Comparison of ENCODE assay signal across 10 cellular contexts in the genomic region with DNA sequence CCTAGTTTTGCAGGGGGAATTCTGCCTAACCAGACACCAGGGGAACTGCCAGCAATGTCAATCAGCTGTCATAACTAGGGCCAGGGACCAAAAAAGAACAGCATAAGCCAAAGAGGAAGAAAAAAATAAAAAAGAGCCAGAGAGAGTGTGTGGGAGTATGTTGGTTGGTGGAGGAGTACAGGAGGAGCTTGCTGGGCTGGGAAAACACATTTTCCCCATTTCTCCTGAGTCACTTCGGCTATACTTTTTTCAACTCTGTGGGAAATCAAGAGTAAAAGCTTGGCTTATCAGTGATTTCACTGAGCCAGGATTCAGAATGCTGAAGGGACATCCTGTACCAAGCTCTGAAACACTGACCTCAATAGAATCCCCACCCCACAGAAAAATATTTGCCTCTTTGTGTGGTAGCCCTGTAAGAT.
DNase-seq lines count a peak whose midpoint lies in the region; ATAC-seq and TF ChIP-seq lines count a peak whose summit lies in the region.
"Had no signal": no experiment of that assay in that cellular context is flagged by ENCODE, and none has a peak within 500 bp of the region (broad histone marks: within the 10 kb centered on the region; RNA-seq: fewer than 3 reads in every experiment).

No MANE protein-coding gene starts in this region.

- H2BK12ac ChIP-seq in H9 (ENCODE audit: insufficient read length, low read depth, low read length), result no peak overlapping the region

- H3K9me3 Mint-ChIP-seq in H9, result no peaks in the 10 kb centered on the region
- H3K9me3 Mint-ChIP-seq: CD8-positive, alpha-beta T cell had no signal

- no peak overlapping the region for H2AK5ac ChIP-seq in H9 (ENCODE audit: insufficient read length, low read length)

- H3K79me1 ChIP-seq in H9 (ENCODE audit: insufficient read depth, low read depth, low read length, poor library complexity, severe bottlenecking), result no peaks in the 10 kb centered on the region

- no CpG with 5 or more reads among the region's 1 CpG for WGBS in H9 (ENCODE audit: extremely low coverage, insufficient read length, low lambda C conversion rate)

- no peak overlapping the region for H3K56ac ChIP-seq in H9 (ENCODE audit: insufficient read length, low read depth, low read length)

- no peaks in the 10 kb centered on the region for H3K27me3 Mint-ChIP-seq in H9 (ENCODE audit: low read depth)

- intact Hi-C loops in breast epithelium (cut with DNase I; ENCODE audit: low total_unique reads), result no loop called here
- intact Hi-C loops in gastrocnemius medialis (cut with DNase I; ENCODE audit: low total_unique reads), result no loop called here

- TF ChIP-seq POLR2A in breast epithelium (IDR thresholded peaks at IDR 0.05), result no peak
- no peak for TF ChIP-seq POLR2A in gastrocnemius medialis (IDR thresholded peaks at IDR 0.05)

- H4K91ac ChIP-seq in H9 (ENCODE audit: insufficient read length, low read depth, low read length), result no peak overlapping the region

- in situ Hi-C loops in gastrocnemius medialis (cut with MboI; ENCODE audit: low sequenced_read_pairs in 4 of 4), result no loop called here

- ATAC-seq in gastrocnemius medialis, result peak; percentile 91 to 94
- no peak for ATAC-seq in HG03378 (IDR thresholded peaks at IDR 0.05; ENCODE audit: unreplicated experiment)
- no peak for ATAC-seq in GM21619 (IDR thresholded peaks at IDR 0.05; ENCODE audit: unreplicated experiment)
- ATAC-seq: CD8-positive, alpha-beta T cell had no signal

- H3K4me3 Mint-ChIP-seq in H9, result no peak overlapping the region
- H3K4me3 Mint-ChIP-seq: CD8-positive, alpha-beta T cell had no signal

- no peak overlapping the region for H3K14ac ChIP-seq in H9 (ENCODE audit: insufficient read depth, low read length)

- no peak overlapping the region for H3K23ac ChIP-seq in H9 (ENCODE audit: insufficient read length, low read depth, low read length)

- H3K4me1 Mint-ChIP-seq in H9, result peaks cover 4 to 11% of the 10 kb centered on the region in 2 experiments

- no peak overlapping the region for H3K18ac ChIP-seq in H9 (ENCODE audit: insufficient read length, low read depth, low read length)

- no peak for TF ChIP-seq CTCF in H9 (conservative IDR thresholded peaks at IDR 0.05)
- TF ChIP-seq CTCF in breast epithelium (IDR thresholded peaks at IDR 0.05), result no peak
- TF ChIP-seq CTCF in kidney epithelial cell (IDR thresholded peaks at IDR 0.05; ENCODE audit: insufficient read depth, low read length, poor library complexity, severe bottlenecking), result no peak
- no peak for TF ChIP-seq CTCF in gastrocnemius medialis (IDR thresholded peaks at IDR 0.05 in 4 of 5, conservative IDR thresholded peaks at IDR 0.05 in 1 of 5)

- no peak overlapping the region for H3K9ac ChIP-seq in H9 (ENCODE audit: extremely low read depth, insufficient read length, low read length)

- H3K4me3 ChIP-seq in breast epithelium (no peak overlapping the region), kidney epithelial cell (ENCODE audit: low read depth, low read length) (no peak overlapping the region), gastrocnemius medialis (peak overlapping the region; percentile 0 to 20 (median 14))

- H4K5ac ChIP-seq in H9 (ENCODE audit: insufficient read length, low read depth, low read length), result no peak overlapping the region

- H3K23me2 ChIP-seq in H9 (ENCODE audit: insufficient read length, low read depth, low read length, poor library complexity, severe bottlenecking), result no peaks in the 10 kb centered on the region

- H2AFZ ChIP-seq in H9 (ENCODE audit: low read length), result peak overlapping the region; percentile 36

- no peak overlapping the region for H3K4ac ChIP-seq in H9 (ENCODE audit: low read depth, low read length)

- no peak overlapping the region for H2BK20ac ChIP-seq in H9 (ENCODE audit: low read depth, low read length, poor library complexity, severe bottlenecking)

- H3K4me1 ChIP-seq in H9 (ENCODE audit: insufficient read depth, low read length) (no peaks in the 10 kb centered on the region), breast epithelium (no peaks in the 10 kb centered on the region), gastrocnemius medialis (peaks cover 30 to 43% of the 10 kb centered on the region in 2 donors)

- no peaks in the 10 kb centered on the region for H3K27me3 ChIP-seq in H9 (ENCODE audit: insufficient read depth, low read length)
- no peaks in the 10 kb centered on the region for H3K27me3 ChIP-seq in breast epithelium
- H3K27me3 ChIP-seq in kidney epithelial cell (ENCODE audit: control insufficient read depth, insufficient read depth, low read length), result no peaks in the 10 kb centered on the region
- H3K27me3 ChIP-seq in gastrocnemius medialis, result no peaks in the 10 kb centered on the region

- H3K36me3 ChIP-seq in breast epithelium (no peaks in the 10 kb centered on the region), kidney epithelial cell (ENCODE audit: control insufficient read depth, insufficient read depth, low read length) (no peaks in the 10 kb centered on the region), gastrocnemius medialis (no peaks in the 10 kb centered on the region)

- H2BK15ac ChIP-seq in H9 (ENCODE audit: low read depth, low read length), result no peak overlapping the region

- no peak for DNase-seq in H9
- no peak for DNase-seq in breast epithelium (ENCODE audit: low spot score in 2 of 2)
- peak; percentile 64 for DNase-seq in kidney epithelial cell (ENCODE audit: low read depth)
- DNase-seq in gastrocnemius medialis, result peak in 1 of 2 donors; percentile 25
- no peak for DNase-seq in DMS 273 treated with DMSO at 0.1 percent for 48 hours (lab: John Stamatoyannopoulos, UW)
- DNase-seq in mucosa of gallbladder (ENCODE audit: low spot score), result no peak
- DNase-seq: activated CD4-positive, CD25-positive, alpha-beta regulatory T cell treated with anti-CD3 and anti-CD28 coated beads, Interleukin-2, amount 50 U/mL, for 72 hours; CD8-positive, alpha-beta T cell had no signal

- no peaks in the 10 kb centered on the region for H3K79me2 ChIP-seq in H9 (ENCODE audit: insufficient read depth, low read length)

- no peak overlapping the region for H3K4me2 ChIP-seq in H9 (ENCODE audit: insufficient read depth, insufficient read length, low read length)

- no peaks in the 10 kb centered on the region for H3K36me3 Mint-ChIP-seq in H9 (ENCODE audit: insufficient read depth in 1 of 3, low read depth in 3 of 3)
- H3K36me3 Mint-ChIP-seq: CD8-positive, alpha-beta T cell had no signal

- H2BK120ac ChIP-seq in H9 (ENCODE audit: low read depth, low read length, poor library complexity, severe bottlenecking), result no peak overlapping the region

- H3T11ph ChIP-seq in H9 (ENCODE audit: low read length), result no peak overlapping the region

- H3K27ac ChIP-seq in H9 (ENCODE audit: insufficient read length, low read depth, low read length) (no peak overlapping the region), breast epithelium (peak overlapping the region; percentile 52 to 53), gastrocnemius medialis (peak overlapping the region; percentile 61 to 85 (median 84))

- H3K9me3 ChIP-seq in H9 (ENCODE audit: control insufficient read depth, low read depth, low read length) (no peaks in the 10 kb centered on the region), breast epithelium (no peaks in the 10 kb centered on the region), gastrocnemius medialis (no peaks in the 10 kb centered on the region)

- H2BK5ac ChIP-seq in H9 (ENCODE audit: insufficient read length, low read length), result no peak overlapping the region

- peak overlapping the region in 1 of 3 experiments; percentile 65; a peak in 1 of 7 replicates for H3K27ac Mint-ChIP-seq in H9
- H3K27ac Mint-ChIP-seq: CD8-positive, alpha-beta T cell had no signal

- no peaks in the 10 kb centered on the region for H4K20me1 ChIP-seq in H9 (ENCODE audit: control insufficient read depth, insufficient read depth, insufficient read length)

- no peak overlapping the region for H4K8ac ChIP-seq in H9 (replicated peaks; ENCODE audit: insufficient read length, low read depth, low read length)

Comparison
In these comparisons a context has a peak if more than half of its experiments do, and no peak if none do; other contexts are left out.
1. H3K4me3 ChIP-seq: peak in gastrocnemius medialis (4 of 4); none in breast epithelium (0 of 3) and kidney epithelial cell (single experiment).
2. ATAC-seq: peak in gastrocnemius medialis (2 of 2); none in HG03378 (single experiment) and GM21619 (single experiment).